ENCODE assay signal across 14 cellular contexts in the genomic region with DNA sequence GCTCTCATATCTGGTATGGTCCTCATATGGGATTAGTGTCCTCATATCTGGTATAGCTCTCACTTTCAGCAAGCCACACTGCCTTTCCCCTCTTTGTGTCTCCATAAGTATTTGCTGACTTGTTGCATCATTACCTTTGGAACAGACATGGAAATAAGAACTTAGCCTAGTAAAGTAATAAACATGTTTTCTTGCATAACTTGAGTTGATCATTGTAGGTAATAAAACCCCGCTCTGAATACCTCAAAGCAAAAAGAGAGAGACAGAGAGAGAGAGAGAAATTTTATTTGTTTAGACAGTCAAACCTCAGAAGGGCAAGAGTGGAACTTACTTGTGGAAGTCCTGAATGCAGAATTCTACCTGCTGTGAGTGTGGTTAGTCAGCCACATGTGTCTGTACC.
DNase-seq lines count a peak whose midpoint lies in the region; TF ChIP-seq lines count a peak whose summit lies in the region.
"Had no signal": no experiment of that assay in that cellular context is flagged by ENCODE, and none has a peak within 500 bp of the region (broad histone marks: within the 10 kb centered on the region; RNA-seq: fewer than 3 reads in every experiment).

No MANE protein-coding gene starts in this region.

- H3K4me1 ChIP-seq in HEK293 (ENCODE audit: control insufficient read depth, insufficient read depth, low read length) (no peaks in the 10 kb centered on the region), tibial artery (no peaks in the 10 kb centered on the region)

- H3K27ac ChIP-seq in HEK293 (ENCODE audit: extremely low read depth, low read depth, low read length) (no peak overlapping the region), tibial artery (no peak overlapping the region)

- peaks cover 0 to 5% of the 10 kb centered on the region in 2 experiments; a peak in 1 of 3 replicates for H3K36me3 ChIP-seq in HEK293 (ENCODE audit: control insufficient read depth in 2 of 2, insufficient read depth in 1 of 2, low read length in 2 of 2)
- H3K36me3 ChIP-seq in tibial artery, result no peaks in the 10 kb centered on the region

- POLR2A ChIA-PET in HEK293 (lab: Yijun Ruan, JAX), result interaction anchor here (0.7 kb wide), 1 partner anchor 201 kb away, joined by 6 read pairs; no protein-coding TSS in a partner anchor

- CTCF ChIA-PET in HEK293 (lab: Yijun Ruan, JAX), result interaction anchor here (0.6 to 0.7 kb wide), 2 partner anchors 161 to 349 kb away, joined by 3 to 5 read pairs; no protein-coding TSS in a partner anchor

- no peaks in the 10 kb centered on the region for H3K27me3 ChIP-seq in tibial artery

- TF ChIP-seq CTCF in AG10803 (conservative IDR thresholded peaks at IDR 0.05; ENCODE audit: low read length) (no peak), HEK293 (tag by site-specific recombination; IDR thresholded peaks at IDR 0.05) (no peak), fibroblast of villous mesenchyme (IDR thresholded peaks at IDR 0.05; ENCODE audit: insufficient read depth, low read depth, low read length) (no peak), tibial artery (IDR thresholded peaks at IDR 0.05) (no peak)

- intact Hi-C loops in tibial artery (cut with DNase I; ENCODE audit: low total_unique reads), result no loop called here

- DNase-seq in AG10803 (ENCODE audit: low read depth), result peak; percentile 49
- peak; percentile 38 for DNase-seq in fibroblast of villous mesenchyme (ENCODE audit: low read depth)
- DNase-seq in renal cortical epithelial cell (ENCODE audit: low read depth), result peak; percentile 45
- no peak for DNase-seq in activated effector memory CD4-positive, alpha-beta T cell treated with Interleukin-2 at 50 U/mL for 16 hours
- no peak for DNase-seq in tibial artery
- DNase-seq in EL, result no peak
- DNase-seq in CD1c-positive myeloid dendritic cell (ENCODE audit: extremely low spot score), result no peak
- DNase-seq: C1 segment of cervical spinal cord; CD4-positive, alpha-beta memory T cell; DND-41; Kasumi-1; KG1 had no signal

- H3K4me3 ChIP-seq in AG10803 (ENCODE audit: low read length), result no peak overlapping the region
- no peak overlapping the region for H3K4me3 ChIP-seq in HEK293 (ENCODE audit: low read depth, low read length)
- H3K4me3 ChIP-seq in fibroblast of villous mesenchyme (ENCODE audit: low read depth, low read length), result no peak overlapping the region
- H3K4me3 ChIP-seq in tibial artery, result no peak overlapping the region
- H3K4me3 ChIP-seq: GM23338 had no signal

- no peaks in the 10 kb centered on the region for H3K9me3 ChIP-seq in HEK293 (ENCODE audit: control insufficient read depth, insufficient read depth, low read depth, low read length)
- no peaks in the 10 kb centered on the region for H3K9me3 ChIP-seq in tibial artery

TF ChIP-seq in HEK293, 187 proteins besides CTCF, POLR2A, EP300 and RAD21:
- peak; percentile 27; the same call in 1 of the 2 replicates for TF ChIP-seq SCRT2 (tag by site-specific recombination; IDR thresholded peaks at IDR 0.05)
- TF ChIP-seq ZFP69B (tag by site-specific recombination; IDR thresholded peaks at IDR 0.05), result no peak
- no peak for TF ChIP-seq ZNF629 (tag by site-specific recombination; IDR thresholded peaks at IDR 0.05)
- TF ChIP-seq, protein P1, sequence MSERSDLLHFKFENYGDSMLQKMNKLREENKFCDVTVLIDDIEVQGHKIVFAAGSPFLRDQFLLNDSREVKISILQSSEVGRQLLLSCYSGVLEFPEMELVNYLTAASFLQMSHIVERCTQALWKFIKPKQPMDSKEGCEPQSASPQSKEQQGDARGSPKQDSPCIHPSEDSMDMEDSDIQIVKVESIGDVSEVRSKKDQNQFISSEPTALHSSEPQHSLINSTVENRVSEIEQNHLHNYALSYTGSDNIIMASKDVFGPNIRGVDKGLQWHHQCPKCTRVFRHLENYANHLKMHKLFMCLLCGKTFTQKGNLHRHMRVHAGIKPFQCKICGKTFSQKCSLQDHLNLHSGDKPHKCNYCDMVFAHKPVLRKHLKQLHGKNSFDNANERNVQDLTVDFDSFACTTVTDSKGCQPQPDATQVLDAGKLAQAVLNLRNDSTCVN (tag by site-specific recombination; optimal IDR thresholded peaks at IDR 0.05), result no peak
- no peak for TF ChIP-seq ZNF571 (tag by site-specific recombination; IDR thresholded peaks at IDR 0.05)

Comparison
In these comparisons a context has a peak if more than half of its experiments do, and no peak if none do; other contexts are left out.
1. DNase-seq: peak in AG10803 (single experiment), fibroblast of villous mesenchyme (single experiment) and renal cortical epithelial cell (single experiment); none in activated effector memory CD4-positive, alpha-beta T cell treated with Interleukin-2 at 50 U/mL for 16 hours (single experiment), tibial artery (0 of 2), EL (single experiment) and CD1c-positive myeloid dendritic cell (single experiment).